Comparison of ENCODE assay signal across 12 cellular contexts in genomic region chr17:968812-969766, GRCh38. TPM values are rescaled to one million over a fixed set of nuclear protein-coding genes. Genes with fewer than 3 reads are reported as not detected.
DNase-seq lines count a peak whose midpoint lies in the region; ATAC-seq and TF ChIP-seq lines count a peak whose summit lies in the region.
"Had no signal": no experiment of that assay in that cellular context is flagged by ENCODE, and none has a peak within 500 bp of the region (broad histone marks: within the 10 kb centered on the region; RNA-seq: fewer than 3 reads in every experiment).

No MANE protein-coding gene starts in this region.

- intact Hi-C loops in sciatic nerve (cut with DNase I) (no loop called here), OCI-LY7 (cut with micrococcal nuclease; ENCODE audit: unreplicated experiment) (no loop called here)

- DNase-seq in GM03348 (ENCODE audit: low spot score), result peak; percentile 46
- peak; percentile 66 for DNase-seq in NCI-H748 treated with DMSO at 0.1 percent for 48 hours (lab: John Stamatoyannopoulos, UW)
- DNase-seq in fibroblast of peridontal ligament (ENCODE audit: extremely low read depth), result peak; percentile 53
- DNase-seq in sciatic nerve (ENCODE audit: low spot score), result no peak
- DNase-seq in T-helper 17 cell, result no peak
- no peak for DNase-seq in OCI-LY7 (ENCODE audit: low spot score)
- DNase-seq: foreskin melanocyte, mammary epithelial cell, NCI-H1436 treated with DMSO at 0.1 percent for 48 hours, SHP77 treated with DMSO at 0.1 percent for 48 hours had no signal

- no peaks in the 10 kb centered on the region for H3K9me2 ChIP-seq in OCI-LY7 (ENCODE audit: insufficient read depth, low read length)

- H3K36me3 ChIP-seq in OCI-LY7 (ENCODE audit: insufficient read depth, low read length), result no peaks in the 10 kb centered on the region

- H3K36me3 Mint-ChIP-seq in T-helper 17 cell (ENCODE audit: low read depth), result no peaks in the 10 kb centered on the region

- no peak overlapping the region for H3K4me3 ChIP-seq in OCI-LY7 (ENCODE audit: low read depth, low read length, poor library complexity, severe bottlenecking)

- no peak overlapping the region for H3K4me2 ChIP-seq in OCI-LY7 (ENCODE audit: low read length)

- no peaks in the 10 kb centered on the region for H4K20me1 ChIP-seq in OCI-LY7 (ENCODE audit: insufficient read depth, low read length)

- no peak overlapping the region for H3K27ac ChIP-seq in OCI-LY7 (ENCODE audit: low read depth, low read length, poor library complexity, severe bottlenecking)

- peaks cover 11% of the 10 kb centered on the region for H3K4me1 Mint-ChIP-seq in T-helper 17 cell

- CTCF ChIA-PET in OCI-LY7 (lab: Charles Lee; ENCODE audit: unreplicated experiment), result interaction anchor here (1.0 kb wide), 1 partner anchor 12 kb away, joined by 3 read pairs; no protein-coding TSS in a partner anchor

- no peaks in the 10 kb centered on the region for H3K4me1 ChIP-seq in OCI-LY7 (ENCODE audit: insufficient read depth, low read length, poor library complexity, severe bottlenecking)

- POLR2A ChIA-PET in OCI-LY7 (lab: Charles Lee), result no interaction called here

- no TSS peak for BruUV-seq in OCI-LY7 (replicated peaks; lab: Mats Ljungman, UMichigan)

- H2AFZ ChIP-seq in OCI-LY7 (ENCODE audit: low read length), result no peak overlapping the region

- no peaks in the 10 kb centered on the region for H3K9me3 ChIP-seq in T-helper 17 cell (ENCODE audit: control insufficient read depth, low read length, poor library complexity, severe bottlenecking)
- no peaks in the 10 kb centered on the region for H3K9me3 ChIP-seq in OCI-LY7 (ENCODE audit: low read length)

- no peak overlapping the region for H3K27ac Mint-ChIP-seq in T-helper 17 cell

- no peak for TF ChIP-seq CTCF in OCI-LY7 (conservative IDR thresholded peaks at IDR 0.05; ENCODE audit: low read length)

- H3K27me3 Mint-ChIP-seq in T-helper 17 cell, result peaks cover 41% of the 10 kb centered on the region

- ATAC-seq in sciatic nerve, result peak; percentile 25
- ATAC-seq in HG02610 (IDR thresholded peaks at IDR 0.05; ENCODE audit: unreplicated experiment), result no peak
- no peak for ATAC-seq in GM18502 (IDR thresholded peaks at IDR 0.05; ENCODE audit: poor library complexity, unreplicated experiment)
- no peak for ATAC-seq in T-helper 17 cell

- no peaks in the 10 kb centered on the region for H3K79me2 ChIP-seq in OCI-LY7 (ENCODE audit: insufficient read depth, low read depth, low read length)

- no peak overlapping the region for H3K4me3 Mint-ChIP-seq in T-helper 17 cell

RNA-seq across cellular contexts. Expression of gene NXN, which starts 10.5 kb away (rescaled TPM):
- total RNA-seq in sciatic nerve (44.3 TPM), T-helper 17 cell (1 to 10 TPM; 3.3 to 4.4 TPM), OCI-LY7 (2022) (2.0 and 2.8 TPM in 2 replicates)
- total RNA-seq in OCI-LY7 (2014; rRNA removed; shearing (Covaris generic)), result 0.93 and 1.3 TPM in 2 replicates

RNA-seq across cellular contexts. Expression of gene TIMM22, which starts 27.8 kb away (rescaled TPM):
- 9.3 TPM for total RNA-seq in sciatic nerve
- total RNA-seq in T-helper 17 cell, result 1 to 10 TPM; 7.4 to 8.3 TPM
- 12.8 and 15.7 TPM in 2 replicates for total RNA-seq in OCI-LY7 (2014; rRNA removed; shearing (Covaris generic))
- total RNA-seq in OCI-LY7 (2022), result 10.6 and 13.8 TPM in 2 replicates

Comparison
In these comparisons a context has a peak if more than half of its experiments do, and no peak if none do; other contexts are left out.
1. DNase-seq: peak in GM03348 (single experiment), NCI-H748 treated with DMSO at 0.1 percent for 48 hours (single experiment) and fibroblast of peridontal ligament (single experiment); none in sciatic nerve (single experiment), T-helper 17 cell (0 of 3) and OCI-LY7 (single experiment).